In genomic region chr14:55272415-55272786, GRCh38 we compare ENCODE assay signal across 7 cellular contexts. TPM values are rescaled to one million over a fixed set of nuclear protein-coding genes. Genes with fewer than 3 reads are reported as not detected.
A peak's percentile ranks its signal among the peaks of the same experiment; 100 is the strongest.
DNase-seq lines count a peak whose midpoint lies in the region; ATAC-seq and TF ChIP-seq lines count a peak whose summit lies in the region.

No MANE protein-coding gene starts in this region.

- no peak for DNase-seq in immature natural killer cell
- no peak for DNase-seq in stomach
- DNase-seq in DMS79 (lab: John Stamatoyannopoulos, UW): no peak

- H3K27ac Mint-ChIP-seq in activated naive CD8-positive, alpha-beta T cell: peak overlapping the region; percentile 30
- peak overlapping the region; percentile 88 to 97 (median 95) for H3K27ac Mint-ChIP-seq in immature natural killer cell

- intact Hi-C loops in stomach (cut with DNase I; ENCODE audit: low total_unique reads): no loop called here

- peak overlapping the region; percentile 86 for H3K9ac ChIP-seq in HUES64 (ENCODE audit: low read depth, low read length)

- peaks cover 54% of the 10 kb centered on the region for H3K4me1 Mint-ChIP-seq in activated naive CD8-positive, alpha-beta T cell (ENCODE audit: low read depth)
- H3K4me1 Mint-ChIP-seq in immature natural killer cell: peaks cover 47 to 66% of the 10 kb centered on the region in 2 donors

- H3K9me3 Mint-ChIP-seq in activated naive CD8-positive, alpha-beta T cell (ENCODE audit: low read depth): no peaks in the 10 kb centered on the region
- no peaks in the 10 kb centered on the region for H3K9me3 Mint-ChIP-seq in immature natural killer cell

- peak overlapping the region; percentile 100 for H3K4me3 ChIP-seq in HUES64 (ENCODE audit: low read length)
- peak overlapping the region; percentile 82 to 96 (median 92) for H3K4me3 ChIP-seq in stomach

- H3K4me1 ChIP-seq in HUES64 (ENCODE audit: insufficient read depth, low read length) (peaks cover 9% of the 10 kb centered on the region), stomach (peaks cover 32 to 59% (median 47%) of the 10 kb centered on the region in 4 donors)

- no peaks in the 10 kb centered on the region for H3K36me3 Mint-ChIP-seq in activated naive CD8-positive, alpha-beta T cell
- H3K36me3 Mint-ChIP-seq in immature natural killer cell: no peaks in the 10 kb centered on the region

- H3K36me3 ChIP-seq in HUES64 (ENCODE audit: insufficient read depth, low read length) (no peaks in the 10 kb centered on the region), stomach (no peaks in the 10 kb centered on the region)

- no peaks in the 10 kb centered on the region for H3K27me3 ChIP-seq in HUES64 (ENCODE audit: insufficient read depth, low read length)
- H3K27me3 ChIP-seq in stomach: no peaks in the 10 kb centered on the region

- no peak for TF ChIP-seq CTCF in stomach (IDR thresholded peaks at IDR 0.05)

- H3K9me3 ChIP-seq in HUES64 (ENCODE audit: insufficient read depth, low read depth, low read length) (no peaks in the 10 kb centered on the region), stomach (no peaks in the 10 kb centered on the region)

- TF ChIP-seq POLR2A in stomach (IDR thresholded peaks at IDR 0.05): no peak

- H3K27ac ChIP-seq in HUES64 (ENCODE audit: low read depth, low read length): no peak overlapping the region
- peak overlapping the region in 4 of 5 donors; percentile 94 to 99 (median 96) for H3K27ac ChIP-seq in stomach

- WGBS in HUES64: 67% methylated on average over 1 of the region's 1 CpG
- WGBS in stomach, 5 donors: 0 to 10% (median 4%) methylated on average over 1 of the region's 1 CpG

- H3K4me3 Mint-ChIP-seq in activated naive CD8-positive, alpha-beta T cell: peak overlapping the region; percentile 90
- H3K4me3 Mint-ChIP-seq in immature natural killer cell: peak overlapping the region; percentile 91 to 96 (median 92)

- no peak for TF ChIP-seq EP300 in stomach (IDR thresholded peaks at IDR 0.05)

- ATAC-seq in HG03571 (IDR thresholded peaks at IDR 0.05; ENCODE audit: unreplicated experiment) (no peak), GM18858 (IDR thresholded peaks at IDR 0.05; ENCODE audit: unreplicated experiment) (no peak)

- H3K27me3 Mint-ChIP-seq in activated naive CD8-positive, alpha-beta T cell: no peaks in the 10 kb centered on the region
- H3K27me3 Mint-ChIP-seq in immature natural killer cell (ENCODE audit: low read depth in 3 of 3): peaks cover 9 to 12% (median 10%) of the 10 kb centered on the region in 3 donors

RNA-seq across cellular contexts. Expression of gene FBXO34, which starts 1.2 kb away (rescaled TPM):
- polyA plus RNA-seq in HUES64 (2013, experiment 1 of 2): 7.2 TPM
- polyA plus RNA-seq in HUES64 (2013, experiment 2 of 2): 8.4 TPM
- polyA plus RNA-seq in immature natural killer cell: 10 to 100 TPM; 25.0 to 38.2 (median 38.1) TPM
- 10 to 100 TPM; 18.7 to 55.0 (median 45.3) TPM for total RNA-seq in stomach
- 10 to 100 TPM in 1 of 3 donors, 1 to 10 TPM in 2; 6.7 to 13.0 (median 9.5) TPM for polyA plus RNA-seq in stomach
